In genomic region chr4:88573995-88574394, GRCh38 we compare ENCODE assay signal across 14 cellular contexts. TPM values are rescaled to one million over a fixed set of nuclear protein-coding genes. Genes with fewer than 3 reads are reported as not detected.
DNase-seq lines count a peak whose midpoint lies in the region; ATAC-seq and TF ChIP-seq lines count a peak whose summit lies in the region.
"Had no signal": no experiment of that assay in that cellular context is flagged by ENCODE, and none has a peak within 500 bp of the region (broad histone marks: within the 10 kb centered on the region; RNA-seq: fewer than 3 reads in every experiment).

No MANE protein-coding gene starts in this region.

- TF ChIP-seq CTCF in endothelial cell (IDR thresholded peaks at IDR 0.05; ENCODE audit: unreplicated experiment) (no peak), nephron (IDR thresholded peaks at IDR 0.05; ENCODE audit: unreplicated experiment in 3 of 3) (peak; percentile 29 to 46 (median 32)), lower leg skin (IDR thresholded peaks at IDR 0.05) (no peak)

- H3K4me3 Mint-ChIP-seq in endothelial cell (ENCODE audit: unreplicated experiment) = no peak overlapping the region
- H3K4me3 Mint-ChIP-seq in nephron = no peak overlapping the region
- H3K4me3 Mint-ChIP-seq: activated CD8-positive, alpha-beta T cell treated with anti-CD3 and anti-CD28 coated beads for 36 hours had no signal

- H3K36me3 Mint-ChIP-seq in endothelial cell (ENCODE audit: low read depth, unreplicated experiment) (no peaks in the 10 kb centered on the region), nephron (ENCODE audit: low read depth) (no peaks in the 10 kb centered on the region)
- H3K36me3 Mint-ChIP-seq: activated naive CD4-positive, alpha-beta T cell treated with anti-CD3 and anti-CD28 coated beads, Interleukin-2, amount 50 U/mL, for 72 hours had no signal

- no peak overlapping the region for H3K4me3 ChIP-seq in lower leg skin (ENCODE audit: low read depth, poor library complexity, severe bottlenecking)
- H3K4me3 ChIP-seq: GM12878 had no signal

- H3K9me3 Mint-ChIP-seq in endothelial cell (ENCODE audit: unreplicated experiment) = no peaks in the 10 kb centered on the region
- no peaks in the 10 kb centered on the region for H3K9me3 Mint-ChIP-seq in nephron
- H3K9me3 Mint-ChIP-seq: activated CD8-positive, alpha-beta T cell treated with anti-CD3 and anti-CD28 coated beads for 36 hours; activated naive CD4-positive, alpha-beta T cell treated with anti-CD3 and anti-CD28 coated beads, Interleukin-2, amount 50 U/mL, for 72 hours had no signal

- H3K27me3 Mint-ChIP-seq in endothelial cell (ENCODE audit: unreplicated experiment) (no peaks in the 10 kb centered on the region), nephron (ENCODE audit: low read depth) (no peaks in the 10 kb centered on the region)

- TF ChIP-seq POLR2A in lower leg skin (IDR thresholded peaks at IDR 0.05) = no peak

- peaks cover 2% of the 10 kb centered on the region for H3K4me1 Mint-ChIP-seq in endothelial cell (ENCODE audit: unreplicated experiment)
- H3K4me1 Mint-ChIP-seq in nephron = peaks cover 36% of the 10 kb centered on the region

- ATAC-seq in HG03135 (IDR thresholded peaks at IDR 0.05; ENCODE audit: unreplicated experiment) = no peak
- ATAC-seq: activated CD8-positive, alpha-beta T cell treated with anti-CD3 and anti-CD28 coated beads for 36 hours; activated naive CD4-positive, alpha-beta T cell treated with anti-CD3 and anti-CD28 coated beads, Interleukin-2, amount 50 U/mL, for 72 hours; GM12878 had no signal

- DNase-seq in AG20443 (ENCODE audit: low spot score) (peak; percentile 28), M059J (ENCODE audit: low read depth) (peak; percentile 26), endothelial cell (ENCODE audit: low spot score) (peak; percentile 5), NCI-H187 treated with DMSO at 0.1 percent for 48 hours (lab: John Stamatoyannopoulos, UW) (no peak), lower leg skin (ENCODE audit: low spot score in 2 of 2) (no peak), cerebellum (ENCODE audit: low spot score) (no peak)
- DNase-seq: activated CD8-positive, alpha-beta T cell treated with anti-CD3 and anti-CD28 coated beads for 36 hours; COR-L47; islet precursor cell; NCI-H2171 treated with DMSO at 0.1 percent for 48 hours had no signal

- WGBS in lower leg skin, 2 donors = 71 to 79% methylated on average over 2 of the region's 2 CpGs

- no peak overlapping the region for H3K27ac Mint-ChIP-seq in endothelial cell (ENCODE audit: unreplicated experiment)
- peak overlapping the region; percentile 59 to 86 (median 72) for H3K27ac Mint-ChIP-seq in nephron
- H3K27ac Mint-ChIP-seq: activated CD8-positive, alpha-beta T cell treated with anti-CD3 and anti-CD28 coated beads for 36 hours; activated naive CD4-positive, alpha-beta T cell treated with anti-CD3 and anti-CD28 coated beads, Interleukin-2, amount 50 U/mL, for 72 hours had no signal

- intact Hi-C loops in lower leg skin (cut with DNase I; ENCODE audit: low total_unique reads) = no loop called here

RNA-seq across cellular contexts. Expression of gene HERC3, which starts 18.3 kb away (rescaled TPM):
- 5.1 and 8.6 TPM in 2 replicates for total RNA-seq in M059J (2014; rRNA removed; shearing (Covaris generic))
- total RNA-seq in endothelial cell (ENCODE audit: unreplicated experiment) (8.0 TPM), lower leg skin (10 to 100 TPM; 49.6 to 64.3 (median 52.2) TPM), cerebellum (65.6 TPM)

RNA-seq across cellular contexts. Expression of gene PYURF, which starts 50.4 kb away (rescaled TPM):
- 70.0 and 107 TPM in 2 replicates for total RNA-seq in M059J (2014; rRNA removed; shearing (Covaris generic))
- total RNA-seq in endothelial cell (ENCODE audit: unreplicated experiment) = 49.8 TPM
- total RNA-seq in lower leg skin = 100 to 1,000 TPM in 1 of 4 donors, 10 to 100 TPM in 3; 83.8 to 110 (median 85.7) TPM
- total RNA-seq in cerebellum = 55.1 TPM

Comparison
In these comparisons a context has a peak if more than half of its experiments do, and no peak if none do; other contexts are left out.
1. DNase-seq: peak in AG20443 (single experiment), M059J (single experiment) and endothelial cell (single experiment); none in NCI-H187 treated with DMSO at 0.1 percent for 48 hours (single experiment), lower leg skin (0 of 2) and cerebellum (single experiment).
2. CTCF ChIP-seq: peak in nephron (3 of 3); none in endothelial cell (single experiment) and lower leg skin (0 of 3).